In the genomic region with DNA sequence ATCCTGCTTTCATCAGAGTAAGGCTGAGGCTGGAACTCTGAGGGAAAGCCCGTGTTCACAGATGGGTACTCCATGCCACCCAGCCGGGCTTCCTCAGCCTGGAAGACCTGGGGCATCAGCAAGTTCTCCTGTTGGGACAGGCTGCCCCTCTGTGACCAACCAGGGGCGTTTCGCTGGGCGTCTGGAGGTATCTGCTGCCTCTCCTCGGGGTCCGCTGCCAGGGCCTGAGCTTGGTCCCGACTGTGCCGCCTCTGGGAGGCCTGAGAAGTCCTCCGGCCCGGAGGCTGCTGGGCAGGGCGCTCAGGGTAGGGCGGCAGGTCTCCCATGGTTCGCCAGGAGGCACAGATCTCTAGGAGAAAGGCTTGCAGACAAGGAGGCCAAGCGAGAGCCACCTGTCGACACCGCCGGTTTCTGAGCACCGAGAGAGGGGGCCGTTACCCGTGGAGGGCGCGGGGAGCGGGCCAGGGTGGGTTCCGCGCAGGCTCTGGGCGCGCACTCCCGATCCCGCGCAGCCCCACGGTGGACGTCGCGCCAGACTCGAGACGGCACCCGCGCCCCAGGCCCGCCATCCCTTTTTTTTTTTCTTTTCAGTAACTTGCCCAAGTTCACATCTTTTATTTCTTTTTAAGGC, we compare ENCODE assay signal across 15 cellular contexts. TPM values are rescaled to one million over a fixed set of nuclear protein-coding genes. Genes with fewer than 3 reads are reported as not detected.
DNase-seq lines count a peak whose midpoint lies in the region; ATAC-seq and TF ChIP-seq lines count a peak whose summit lies in the region.
"Had no signal": no experiment of that assay in that cellular context is flagged by ENCODE, and none has a peak within 500 bp of the region (broad histone marks: within the 10 kb centered on the region; RNA-seq: fewer than 3 reads in every experiment).

A gene (minus strand): TSS at position 458 of the 631 bp plus-strand sequence. CDS start 132 bp downstream, at position 326.

- H3K4me3 ChIP-seq in Peyer's patch, result peak within 1 kb of the TSS in 3 of 4 donors; percentile 23 to 40 (median 38)
- H3K4me3 ChIP-seq in colonic mucosa, result peak within 1 kb of the TSS; percentile 19
- H3K4me3 ChIP-seq in lung, result peak within 1 kb of the TSS; percentile 1
- H3K4me3 ChIP-seq in stomach, result peak within 1 kb of the TSS; percentile 26 to 41 (median 32)
- H3K4me3 ChIP-seq in effector memory CD4-positive, alpha-beta T cell (ENCODE audit: insufficient read depth, low read depth, low read length, poor library complexity, severe bottlenecking), result no peak within 1 kb of the TSS

- H3K27ac ChIP-seq in Peyer's patch (no peak within 1 kb of the TSS), colonic mucosa (no peak within 1 kb of the TSS), lung (ENCODE audit: low read depth in 1 of 2, low read length in 1 of 2) (no peak within 1 kb of the TSS), stomach (no peak within 1 kb of the TSS)
- no peak within 1 kb of the TSS for H3K27ac ChIP-seq in effector memory CD4-positive, alpha-beta T cell (ENCODE audit: insufficient read depth, low read length, poor library complexity, severe bottlenecking)
- H3K27ac ChIP-seq: KMS-11 had no signal

- TF ChIP-seq POLR2A in Peyer's patch (IDR thresholded peaks at IDR 0.05) (no peak), stomach (IDR thresholded peaks at IDR 0.05) (no peak)

- TF ChIP-seq CTCF in Peyer's patch (IDR thresholded peaks at IDR 0.05), result no peak
- TF ChIP-seq CTCF in colonic mucosa (IDR thresholded peaks at IDR 0.05), result no peak
- TF ChIP-seq CTCF in lung (IDR thresholded peaks at IDR 0.05; ENCODE audit: control extremely low read depth, extremely low read depth), result no peak
- TF ChIP-seq CTCF in stomach (IDR thresholded peaks at IDR 0.05), result no peak

- 30 to 49% methylated on average over 24 to 40 of the region's 40 CpGs for WGBS in lung, 2 donors
- 38 to 67% (median 61%) methylated on average over 29 to 40 of the region's 40 CpGs for WGBS in stomach, 5 donors

- TF ChIP-seq EP300 in stomach (IDR thresholded peaks at IDR 0.05), result no peak

- H3K27me3 ChIP-seq in Peyer's patch, result no peaks in the 10 kb centered on the region
- H3K27me3 ChIP-seq in colonic mucosa, result no peaks in the 10 kb centered on the region
- H3K27me3 ChIP-seq in lung (ENCODE audit: control insufficient read depth, insufficient read depth), result no peaks in the 10 kb centered on the region
- peaks cover 0 to 24% (median 0%) of the 10 kb centered on the region in 3 donors for H3K27me3 ChIP-seq in stomach
- H3K27me3 ChIP-seq in effector memory CD4-positive, alpha-beta T cell (replicated peaks; ENCODE audit: control insufficient read depth, insufficient read depth, low read length, poor library complexity, severe bottlenecking), result no peaks in the 10 kb centered on the region

- no peak within 1 kb of the TSS for H3K9ac ChIP-seq in colonic mucosa (ENCODE audit: low read depth in 2 of 2, low read length in 2 of 2)
- H3K9ac ChIP-seq: KMS-11 had no signal

- no peaks in the 10 kb centered on the region for H3K9me3 ChIP-seq in Peyer's patch
- H3K9me3 ChIP-seq in colonic mucosa, result no peaks in the 10 kb centered on the region
- no peaks in the 10 kb centered on the region for H3K9me3 ChIP-seq in lung (ENCODE audit: control insufficient read depth in 2 of 2, insufficient read depth in 1 of 2, low read length in 1 of 2)
- no peaks in the 10 kb centered on the region for H3K9me3 ChIP-seq in stomach
- H3K9me3 ChIP-seq in effector memory CD4-positive, alpha-beta T cell (ENCODE audit: control insufficient read depth, low read length), result no peaks in the 10 kb centered on the region

- H3K36me3 ChIP-seq in Peyer's patch, result peaks cover 0 to 10% (median 0%) of the 10 kb centered on the region in 3 donors
- no peaks in the 10 kb centered on the region for H3K36me3 ChIP-seq in colonic mucosa
- peaks cover under 1 to 15% of the 10 kb centered on the region in 2 donors for H3K36me3 ChIP-seq in lung (ENCODE audit: control insufficient read depth in 2 of 2, insufficient read depth in 2 of 2, low read length in 2 of 2)
- peaks cover 0 to 36% (median 20%) of the 10 kb centered on the region in 4 donors for H3K36me3 ChIP-seq in stomach
- H3K36me3 ChIP-seq in effector memory CD4-positive, alpha-beta T cell (ENCODE audit: control insufficient read depth, insufficient read depth, low read length), result no peaks in the 10 kb centered on the region

- H3K4me1 ChIP-seq in Peyer's patch (peaks cover 0 to 17% (median 0%) of the 10 kb centered on the region in 4 donors), colonic mucosa (no peaks in the 10 kb centered on the region), lung (ENCODE audit: control insufficient read depth in 2 of 2, insufficient read depth in 2 of 2, low read length in 2 of 2) (peaks cover 0 to 3% of the 10 kb centered on the region in 2 donors), stomach (peaks cover 4 to 27% (median 15%) of the 10 kb centered on the region in 4 donors)
- H3K4me1 ChIP-seq in effector memory CD4-positive, alpha-beta T cell (ENCODE audit: control insufficient read depth, insufficient read depth, low read length, poor library complexity, severe bottlenecking), result no peaks in the 10 kb centered on the region

- ATAC-seq in lung (ENCODE audit: insufficient read depth, low FRiP score), result no peak
- ATAC-seq: left colon had no signal

- intact Hi-C loops in colonic mucosa (cut with DNase I) (loop anchor here (10.0 kb wide), 1 partner anchor 70 kb away; a partner anchor contains a TSS), stomach (cut with DNase I; ENCODE audit: low total_unique reads) (no loop called here)

- no peak for DNase-seq in Peyer's patch
- DNase-seq in colonic mucosa, result no peak
- no peak for DNase-seq in lung (ENCODE audit: low spot score)
- DNase-seq in stomach, result no peak
- DNase-seq in effector memory CD4-positive, alpha-beta T cell, result no peak
- DNase-seq in UCSD-AML1 (lab: John Stamatoyannopoulos, UW; ENCODE audit: unreplicated experiment), result no peak
- no peak for DNase-seq in activated CD4-positive, alpha-beta T cell treated with anti-CD3 and anti-CD28 coated beads for 1 hour
- DNase-seq: activated CD4-positive, alpha-beta T cell treated with anti-CD3 and anti-CD28 coated beads for 48 hours; activated naive CD8-positive, alpha-beta T cell treated with anti-CD3 and anti-CD28 coated beads, Interleukin-2, amount 10 ng/mL, durations not matched to agents 7 days and 5 days; DMS79 treated with DMSO at 0.1 percent for 48 hours; left colon; SIG-M5; small intestine had no signal

RNA-seq across cellular contexts. Expression of the gene that starts here (rescaled TPM):
- total RNA-seq in Peyer's patch (1 to 10 TPM in 1 of 4 donors, under 1 TPM in 1, not detected in 2; 0.54 to 3.3 TPM), colonic mucosa (under 1 TPM in 1 of 2 donors, not detected in 1; 0.12 TPM), lung (under 1 TPM in 1 of 2 donors, not detected in 1; 0.34 TPM), stomach (1 to 10 TPM in 2 of 5 donors, under 1 TPM in 1, not detected in 2; 0.37 to 5.8 (median 1.4) TPM)
- polyA plus RNA-seq in lung (under 1 TPM in 1 of 2 donors, not detected in 1; 0.06 TPM), stomach (not detected)
- total RNA-seq: epithelial cell of proximal tubule had no signal
